Comparison of ENCODE assay signal across 9 cellular contexts in the genomic region with DNA sequence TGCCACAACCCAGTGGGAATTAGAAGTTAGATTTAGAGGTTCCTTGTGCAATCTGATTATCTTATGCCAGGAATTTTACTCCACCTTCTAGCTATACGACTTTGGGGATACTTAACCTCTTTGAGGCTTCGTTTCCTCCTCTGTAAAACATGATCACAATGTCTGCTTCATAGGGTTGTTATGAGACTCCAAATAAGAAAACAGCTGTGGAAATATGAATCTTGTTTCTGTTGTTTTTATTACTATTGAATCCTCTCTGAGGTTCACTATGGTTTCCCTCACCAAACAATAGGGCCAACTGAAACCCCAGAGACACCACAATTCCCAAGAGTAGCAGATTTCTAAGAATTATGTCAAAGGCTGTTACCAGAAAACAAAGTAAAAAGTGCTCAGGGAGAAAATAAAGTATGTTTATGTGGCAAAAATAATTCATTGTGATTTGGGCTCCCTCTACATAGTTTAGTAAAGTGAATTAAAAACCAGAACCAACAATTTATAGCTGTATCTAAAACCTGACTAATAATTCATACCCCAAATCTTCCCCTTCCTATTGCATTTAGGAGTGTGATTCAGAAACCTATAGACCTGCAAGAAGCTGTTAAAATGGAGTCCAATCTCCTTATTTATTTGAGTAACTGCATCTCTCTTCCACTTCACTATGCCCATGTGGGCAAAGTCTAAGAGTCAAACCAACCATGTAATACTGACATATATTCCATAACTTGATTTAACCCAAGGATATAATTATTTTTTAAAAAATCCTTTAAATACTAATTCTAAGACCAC. TPM values are rescaled to one million over a fixed set of nuclear protein-coding genes. Genes with fewer than 3 reads are reported as not detected.
A peak's percentile ranks its signal among the peaks of the same experiment; 100 is the strongest.
DNase-seq lines count a peak whose midpoint lies in the region; ATAC-seq and TF ChIP-seq lines count a peak whose summit lies in the region.
"Had no signal": no experiment of that assay in that cellular context is flagged by ENCODE, and none has a peak within 500 bp of the region (broad histone marks: within the 10 kb centered on the region; RNA-seq: fewer than 3 reads in every experiment).

No MANE protein-coding gene starts in this region.

- peaks cover 66% of the 10 kb centered on the region for H3K4me1 Mint-ChIP-seq in activated T-cell treated with anti-CD3 and anti-CD28 coated beads, Interleukin-2, amount 50 U/mL, for 72 hours (ENCODE audit: low read depth)

- whole genome bisulfite sequencing in upper lobe of left lung, 2 donors, result 41 to 65% methylated on average over 2 of the region's 2 CpGs
- WGBS in lower leg skin, 2 donors, result 38% methylated on average over 2 of the region's 2 CpGs

- H3K27ac ChIP-seq in SJSA1, result peak overlapping the region; percentile 3; the same call in 1 of the 2 replicates
- H3K27ac ChIP-seq in upper lobe of left lung, result peak overlapping the region; percentile 63 to 83 (median 74)

- H3K4me1 ChIP-seq in SJSA1 (replicated peaks) (peaks cover 42% of the 10 kb centered on the region), upper lobe of left lung (peaks cover 34 to 53% (median 45%) of the 10 kb centered on the region in 4 donors)

- TF ChIP-seq CTCF in fibroblast of the aortic adventitia (IDR thresholded peaks at IDR 0.05; ENCODE audit: insufficient read depth, low read length), result no peak
- no peak for TF ChIP-seq CTCF in upper lobe of left lung (IDR thresholded peaks at IDR 0.05)
- TF ChIP-seq CTCF in lower leg skin (IDR thresholded peaks at IDR 0.05), result no peak

- H3K27me3 ChIP-seq in SJSA1 (replicated peaks), result no peaks in the 10 kb centered on the region
- no peaks in the 10 kb centered on the region for H3K27me3 ChIP-seq in upper lobe of left lung

- no peaks in the 10 kb centered on the region for H3K36me3 Mint-ChIP-seq in activated T-cell treated with anti-CD3 and anti-CD28 coated beads, Interleukin-2, amount 50 U/mL, for 72 hours (ENCODE audit: insufficient read depth in 2 of 2)

- peak; percentile 56 to 58 for ATAC-seq in activated T-cell treated with anti-CD3 and anti-CD28 coated beads, Interleukin-2, amount 50 U/mL, for 72 hours (replicated peaks in 1 of 2)
- ATAC-seq in upper lobe of left lung (ENCODE audit: low FRiP score in 2 of 2) (no peak), GM19351 (IDR thresholded peaks at IDR 0.05; ENCODE audit: unreplicated experiment) (no peak)

- H3K36me3 ChIP-seq in SJSA1 (no peaks in the 10 kb centered on the region), upper lobe of left lung (no peaks in the 10 kb centered on the region)

- H3K9me3 ChIP-seq in SJSA1 (replicated peaks) (no peaks in the 10 kb centered on the region), upper lobe of left lung (no peaks in the 10 kb centered on the region)

- no peaks in the 10 kb centered on the region for H3K27me3 Mint-ChIP-seq in activated T-cell treated with anti-CD3 and anti-CD28 coated beads, Interleukin-2, amount 50 U/mL, for 72 hours (ENCODE audit: low read depth)

- DNase-seq in activated T-cell treated with anti-CD3 and anti-CD28 coated beads, Interleukin-2, amount 50 U/mL, for 72 hours, result no peak
- DNase-seq in activated T-cell treated with anti-CD3 and anti-CD28 coated beads for 4 hours (no peak), SJSA1 (ENCODE audit: low read depth in 1 of 2, low spot score in 2 of 2) (peak in 1 of 2 experiments; percentile 8), fibroblast of the aortic adventitia (ENCODE audit: low read depth) (peak; percentile 60), upper lobe of left lung (no peak), lower leg skin (ENCODE audit: low spot score in 2 of 2) (no peak), NCI-H526 (lab: John Stamatoyannopoulos, UW) (no peak)

- no peaks in the 10 kb centered on the region for H3K9me3 Mint-ChIP-seq in activated T-cell treated with anti-CD3 and anti-CD28 coated beads, Interleukin-2, amount 50 U/mL, for 72 hours

- H3K4me3 Mint-ChIP-seq in activated T-cell treated with anti-CD3 and anti-CD28 coated beads, Interleukin-2, amount 50 U/mL, for 72 hours, result peak overlapping the region in 1 of 2 donors; percentile 56

- TF ChIP-seq POLR2A in upper lobe of left lung (IDR thresholded peaks at IDR 0.05) (no peak), lower leg skin (IDR thresholded peaks at IDR 0.05) (no peak)

- H3K27ac Mint-ChIP-seq in activated T-cell treated with anti-CD3 and anti-CD28 coated beads, Interleukin-2, amount 50 U/mL, for 72 hours, result peak overlapping the region; percentile 76

- H3K4me3 ChIP-seq in SJSA1, result no peak overlapping the region
- H3K4me3 ChIP-seq in fibroblast of the aortic adventitia (ENCODE audit: low read depth, low read length), result no peak overlapping the region
- H3K4me3 ChIP-seq in upper lobe of left lung, result no peak overlapping the region
- H3K4me3 ChIP-seq in lower leg skin (ENCODE audit: low read depth, poor library complexity, severe bottlenecking), result no peak overlapping the region
- H3K4me3 ChIP-seq: lung had no signal

- TF ChIP-seq EP300 in upper lobe of left lung (IDR thresholded peaks at IDR 0.05), result no peak

- intact Hi-C loops in lower leg skin (cut with DNase I; ENCODE audit: low total_unique reads), result no loop called here

RNA-seq across cellular contexts. Expression of a gene that starts 38.4 kb away (rescaled TPM):
- 10 to 100 TPM; 32.2 to 35.2 TPM for total RNA-seq in activated T-cell treated with anti-CD3 and anti-CD28 coated beads, Interleukin-2, amount 50 U/mL, for 72 hours
- total RNA-seq in SJSA1 (2014; rRNA removed; shearing (Covaris generic)), result 15.2 and 16.4 TPM in 2 replicates
- total RNA-seq in fibroblast of the aortic adventitia (ENCODE audit: low replicate concordance) (18.0 and 46.9 TPM in 2 replicates), upper lobe of left lung (10 to 100 TPM; 22.9 to 55.7 (median 33.2) TPM), lower leg skin (10 to 100 TPM; 31.5 to 67.5 (median 36.2) TPM)

Comparison
In these comparisons a context has a peak if more than half of its experiments do, and no peak if none do; other contexts are left out.
1. ATAC-seq: peak in activated T-cell treated with anti-CD3 and anti-CD28 coated beads, Interleukin-2, amount 50 U/mL, for 72 hours (2 of 2); none in upper lobe of left lung (0 of 2) and GM19351 (single experiment).